In genomic region chr6:25602680-25602982, GRCh38 we compare ENCODE assay signal across 14 cellular contexts. TPM values are rescaled to one million over a fixed set of nuclear protein-coding genes. Genes with fewer than 3 reads are reported as not detected.
DNase-seq lines count a peak whose midpoint lies in the region; TF ChIP-seq lines count a peak whose summit lies in the region.
"Had no signal": no experiment of that assay in that cellular context is flagged by ENCODE, and none has a peak within 500 bp of the region (broad histone marks: within the 10 kb centered on the region; RNA-seq: fewer than 3 reads in every experiment).

No MANE protein-coding gene starts in this region.

- H3K27me3 ChIP-seq in ascending aorta (no peaks in the 10 kb centered on the region), MG63 (no peaks in the 10 kb centered on the region)
- H3K27me3 ChIP-seq: BLaER1 had no signal

- H3K27ac Mint-ChIP-seq in HFFc6, result no peak overlapping the region
- no peak overlapping the region for H3K27ac Mint-ChIP-seq in osteocyte (ENCODE audit: unreplicated experiment)

- H3K27me3 Mint-ChIP-seq in HFFc6 (ENCODE audit: insufficient read depth) (no peaks in the 10 kb centered on the region; the same call in none of the 2 replicates), osteocyte (ENCODE audit: unreplicated experiment) (no peaks in the 10 kb centered on the region)

- H3K4me1 Mint-ChIP-seq in HFFc6 (ENCODE audit: low read depth) (peaks cover 10% of the 10 kb centered on the region), osteocyte (ENCODE audit: unreplicated experiment) (peaks cover 3% of the 10 kb centered on the region)

- H3K4me3 Mint-ChIP-seq in HFFc6 (no peak overlapping the region), osteocyte (ENCODE audit: unreplicated experiment) (no peak overlapping the region)
- H3K4me3 Mint-ChIP-seq: H9 had no signal

- H3K9me3 ChIP-seq in ascending aorta (no peaks in the 10 kb centered on the region), MG63 (no peaks in the 10 kb centered on the region)
- H3K9me3 ChIP-seq: BLaER1 had no signal

- DNase-seq in HFFc6 (no peak), osteocyte (ENCODE audit: extremely low spot score, unreplicated experiment) (no peak), SIG-M5 (lab: John Stamatoyannopoulos, UW) (no peak), ascending aorta (ENCODE audit: low spot score in 2 of 2) (no peak), MG63 (no peak)
- DNase-seq: H9, NCI-H2081 treated with DMSO at 0.1 percent for 48 hours had no signal

- no peaks in the 10 kb centered on the region for H3K4me1 ChIP-seq in ascending aorta

- no peak overlapping the region for H3K27ac ChIP-seq in C4-2B
- H3K27ac ChIP-seq in VCaP, result peak overlapping the region; percentile 78
- no peak overlapping the region for H3K27ac ChIP-seq in ascending aorta
- H3K27ac ChIP-seq: BLaER1, GM23248 had no signal

- no peaks in the 10 kb centered on the region for H3K36me3 Mint-ChIP-seq in HFFc6 (ENCODE audit: low read depth)
- H3K36me3 Mint-ChIP-seq in osteocyte (ENCODE audit: unreplicated experiment), result peaks cover 16% of the 10 kb centered on the region

- H3K4me3 ChIP-seq in ascending aorta (no peak overlapping the region), MG63 (no peak overlapping the region)
- H3K4me3 ChIP-seq: BLaER1, GM23248 had no signal

- intact Hi-C loops in ascending aorta (cut with DNase I), result loop anchor here (5.0 kb wide), 1 partner anchor 335 kb away; no protein-coding TSS in a partner anchor

- H3K36me3 ChIP-seq in ascending aorta (peaks cover 14 to 22% of the 10 kb centered on the region in 2 donors), MG63 (no peaks in the 10 kb centered on the region)
- H3K36me3 ChIP-seq: BLaER1 had no signal

- TF ChIP-seq CTCF in C4-2B (conservative IDR thresholded peaks at IDR 0.05) (peak; percentile 49), HFFc6 (IDR thresholded peaks at IDR 0.05) (peak; percentile 39), VCaP (conservative IDR thresholded peaks at IDR 0.05) (peak; percentile 44), osteocyte (IDR thresholded peaks at IDR 0.05) (peak; percentile 8), ascending aorta (IDR thresholded peaks at IDR 0.05) (no peak)

- no peaks in the 10 kb centered on the region for H3K9me3 Mint-ChIP-seq in HFFc6
- H3K9me3 Mint-ChIP-seq in osteocyte (ENCODE audit: unreplicated experiment), result no peaks in the 10 kb centered on the region
- H3K9me3 Mint-ChIP-seq: H9 had no signal

RNA-seq across cellular contexts. Expression of gene SCGN, which starts 49.4 kb away (rescaled TPM):
- not detected for total RNA-seq in HFFc6 (2021; fragmentation: NEBNext Ultra II Directional; extraction: Animal tissue kit (Norgen Biotek cat#: 25700))
- total RNA-seq in osteocyte (not detected in 2 replicates), ascending aorta (not detected)
- total RNA-seq in MG63 (2014; rRNA removed; shearing (Covaris generic); ENCODE audit: low replicate concordance), result not detected in 2 replicates
- total RNA-seq: Daoy, GM23248, H9, IMR-90, RPMI7951 had no signal

Comparison
In these comparisons a context has a peak if more than half of its experiments do, and no peak if none do; other contexts are left out.
1. CTCF ChIP-seq: peak in C4-2B (single experiment), HFFc6 (single experiment), VCaP (single experiment) and osteocyte (single experiment); none in ascending aorta (0 of 3).